1 cellular context compared by ENCODE assay signal in the genomic region with DNA sequence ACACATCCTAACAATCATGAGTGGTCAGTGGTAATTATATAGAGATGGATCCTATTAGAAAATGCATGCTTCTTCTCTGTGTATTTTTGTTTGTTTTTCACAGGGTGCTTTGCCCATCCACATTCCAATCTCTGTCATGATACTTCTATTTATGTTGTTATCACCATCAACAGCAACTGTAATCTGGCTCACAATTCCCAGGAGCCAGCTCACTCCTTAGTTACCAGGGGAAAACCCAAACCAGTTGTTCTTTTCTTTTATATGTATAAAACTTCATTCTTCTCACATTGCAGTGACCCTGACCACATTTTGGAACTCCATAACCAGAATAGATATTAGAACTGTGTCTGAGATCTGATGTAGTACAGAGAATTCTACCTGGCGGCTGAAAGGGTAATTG.
TF ChIP-seq lines count a peak whose summit lies in the region.

No MANE protein-coding gene starts in this region.

TF ChIP-seq in GM23338, 12 proteins besides CTCF, POLR2A, EP300 and RAD21 (continued from another document):
- no peak for TF ChIP-seq JUNB (IDR thresholded peaks at IDR 0.05; ENCODE audit: unreplicated experiment)
TF ChIP-seq in GM23338: peak in this region for 0.
